Comparison of ENCODE assay signal across 17 cellular contexts in genomic region chr4:162016991-162017390, GRCh38.
DNase-seq lines count a peak whose midpoint lies in the region; ATAC-seq, FAIRE-seq and TF ChIP-seq lines count a peak whose summit lies in the region.
"Had no signal": no experiment of that assay in that cellular context is flagged by ENCODE, and none has a peak within 500 bp of the region (broad histone marks: within the 10 kb centered on the region; RNA-seq: fewer than 3 reads in every experiment).

No MANE protein-coding gene starts in this region.

- DNase-seq in DMS 273 (lab: John Stamatoyannopoulos, UW; ENCODE audit: unreplicated experiment), result peak; percentile 75
- peak; percentile 62 for DNase-seq in G401 (ENCODE audit: low spot score)
- peak; percentile 54 for DNase-seq in cerebellar cortex (ENCODE audit: low spot score)
- no peak for DNase-seq in GM12892 (ENCODE audit: insufficient read length)
- no peak for DNase-seq in foreskin fibroblast
- DNase-seq: Calu3; CD4-positive, alpha-beta memory T cell; COR-L47; DMS53; DMS79 treated with DMSO at 0.1 percent for 48 hours; GM23248; H7; HCEC 1CT had no signal

- H3K4me3 ChIP-seq in foreskin fibroblast (ENCODE audit: low read depth in 1 of 2, low read length in 2 of 2), result no peak overlapping the region
- H3K4me3 ChIP-seq: GM23248 had no signal

- no peak for TF ChIP-seq CTCF in foreskin fibroblast (IDR thresholded peaks at IDR 0.05; ENCODE audit: low read depth, low read length)

- FAIRE-seq in GM12892 (lab: Jason Lieb, UNC), result no peak
- FAIRE-seq: G401.6, GM19239, H1 had no signal

- no peak for ATAC-seq in HG02973 (IDR thresholded peaks at IDR 0.05; ENCODE audit: unreplicated experiment)

- no peak for TF ChIP-seq POLR2A in GM12892 (IDR thresholded peaks at IDR 0.05; ENCODE audit: low read depth, low read length)

- in situ Hi-C loops in G401 (cut with HindIII; ENCODE audit: low sequenced_read_pairs), result no loop called here

Comparison
In these comparisons a context has a peak if more than half of its experiments do, and no peak if none do; other contexts are left out.
1. DNase-seq: peak in DMS 273 (single experiment), G401 (single experiment) and cerebellar cortex (single experiment); none in GM12892 (single experiment) and foreskin fibroblast (0 of 2).